In the genomic region with DNA sequence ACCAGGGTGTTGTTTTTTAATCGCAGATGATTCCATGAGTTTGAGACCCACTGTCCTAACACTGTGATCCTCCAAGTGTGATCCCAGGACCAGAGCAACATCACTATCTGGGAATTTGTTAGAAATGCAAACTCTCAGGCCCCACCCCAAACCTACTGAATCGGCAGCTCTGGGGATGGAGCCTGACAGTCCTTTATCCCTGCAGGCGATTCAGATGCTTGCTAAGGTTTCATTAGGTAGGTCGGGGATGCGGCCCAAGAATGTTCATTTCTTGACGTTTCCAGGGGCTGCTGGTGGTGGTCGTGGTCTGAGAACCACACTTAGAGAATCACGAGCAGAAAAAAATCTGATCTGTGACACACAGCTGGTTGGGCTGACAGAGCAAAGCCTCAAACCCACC, we compare ENCODE assay signal across 2 cellular contexts.
TF ChIP-seq lines count a peak whose summit lies in the region.

No MANE protein-coding gene starts in this region.

TF ChIP-seq in H1, 55 proteins besides CTCF, POLR2A, EP300 and RAD21:
- TF ChIP-seq SIN3A (conservative IDR thresholded peaks at IDR 0.05 in 1 of 2, IDR thresholded peaks at IDR 0.05 in 1 of 2; ENCODE audit: low read depth in 1 of 2, low read length in 2 of 2) (0 out of 4 replicates have a peak, but pooled peaks of 1 of the 2 experiments have one; percentile 36), SP1 (IDR thresholded peaks at IDR 0.05; ENCODE audit: low read depth, low read length) (no peak), PHF8 (conservative IDR thresholded peaks at IDR 0.05; ENCODE audit: low read depth, low read length) (no peak)

TF ChIP-seq in GM12891, 5 proteins besides CTCF, POLR2A, EP300 and RAD21:
- no peak for TF ChIP-seq SPI1 (IDR thresholded peaks at IDR 0.05; ENCODE audit: low read depth, low read length)
